33 cellular contexts compared by ENCODE assay signal in genomic region chr3:14047841-14048240, GRCh38.
"Had no signal": no experiment of that assay in that cellular context is flagged by ENCODE, and none has a peak within 500 bp of the region (broad histone marks: within the 10 kb centered on the region; RNA-seq: fewer than 3 reads in every experiment).

No MANE protein-coding gene starts in this region.

- H3K9ac ChIP-seq: SK-N-SH had no signal

- H3K9me3 ChIP-seq: SJCRH30, SK-N-SH had no signal

- H3K4me1 Mint-ChIP-seq: activated CD4-positive, alpha-beta T cell treated with anti-CD3 and anti-CD28 coated beads for 36 hours; activated naive CD4-positive, alpha-beta T cell treated with anti-CD3 and anti-CD28 coated beads, Interleukin-2, amount 10 ng/mL, durations not matched to agents 7 days and 5 days; activated naive CD8-positive, alpha-beta T cell treated with anti-CD3 and anti-CD28 coated beads, Interleukin-2, amount 50 U/mL, for 24 hours had no signal

- H3K36me3 Mint-ChIP-seq: activated CD4-positive, alpha-beta memory T cell treated with anti-CD3 and anti-CD28 coated beads for 36 hours; activated naive CD4-positive, alpha-beta T cell treated with anti-CD3 and anti-CD28 coated beads, Interleukin-2, amount 10 ng/mL, durations not matched to agents 7 days and 5 days; activated naive CD8-positive, alpha-beta T cell had no signal

- H3K4me2 ChIP-seq: PC-9, SK-N-SH had no signal

- H3K4me1 ChIP-seq: SJCRH30 had no signal

- H3K9me3 Mint-ChIP-seq: activated CD4-positive, alpha-beta memory T cell treated with anti-CD3 and anti-CD28 coated beads for 36 hours; activated naive CD4-positive, alpha-beta T cell treated with anti-CD3 and anti-CD28 coated beads, Interleukin-2, amount 10 ng/mL, durations not matched to agents 7 days and 5 days; activated naive CD8-positive, alpha-beta T cell treated with anti-CD3 and anti-CD28 coated beads, Interleukin-2, amount 50 U/mL, for 24 hours; activated T-cell treated with anti-CD3 and anti-CD28 coated beads, Interleukin-2, amount 50 U/mL, for 4 hours; activated T-helper 1 cell treated with anti-CD3 and anti-CD28 coated beads, Interleukin-12 subunit alpha, Interleukin-12 subunit beta, Interleukin-2, Interleukin-4 antibody, amounts not matched to agents 30 ng/mL and 10 ng/mL and 1 ng/mL, durations not matched to agents 14 hours and 24 hours and 36 hours; T-helper 1 cell treated with Interleukin-12 subunit alpha and Interleukin-12 subunit beta and Interleukin-4 antibody, amounts not matched to agents 30 μg/mL and 1 μg/mL, for 36 hours; T-helper 2 cell treated with Interferon-gamma antibody and Interleukin-4, amounts not matched to agents 5 μg/mL and 100 μg/mL, for 36 hours had no signal

- H3K9me2 ChIP-seq: SK-N-SH had no signal

- FAIRE-seq: RCC 7860, TTC549 had no signal

- H3K27me3 ChIP-seq: brain microvascular endothelial cell, SJCRH30 had no signal

- H3K27ac ChIP-seq: brain microvascular endothelial cell, PC-9, SJCRH30 had no signal

- ATAC-seq: activated CD4-positive, alpha-beta T cell treated with anti-CD3 and anti-CD28 coated beads for 36 hours; activated CD4-positive, CD25-positive, alpha-beta regulatory T cell treated with anti-CD3 and anti-CD28 coated beads, Interleukin-2, amount 50 U/mL, for 24 hours; activated naive CD8-positive, alpha-beta T cell treated with anti-CD3 and anti-CD28 coated beads, Interleukin-2, amount 50 U/mL, for 24 hours; activated T-cell treated with anti-CD3 and anti-CD28 coated beads, Interleukin-2, amount 50 U/mL, for 4 hours had no signal

- H2AFZ ChIP-seq: PC-9 had no signal

- H3K4me3 ChIP-seq: PC-9, SJCRH30 had no signal

- DNase-seq: activated CD4-positive, alpha-beta memory T cell treated with anti-CD3 and anti-CD28 coated beads for 36 hours; activated CD4-positive, alpha-beta T cell treated with anti-CD3 and anti-CD28 coated beads for 36 hours; activated CD4-positive, alpha-beta T cell treated with anti-CD3 and anti-CD28 coated beads, Interleukin-2, amount 50 U/mL, for 1 hour; activated CD8-positive, alpha-beta memory T cell treated with anti-CD3 and anti-CD28 coated beads, Interleukin-2, amount 50 U/mL, for 4 hours; activated naive CD4-positive, alpha-beta T cell treated with anti-CD3 and anti-CD28 coated beads, Interleukin-2, amount 10 ng/mL, durations not matched to agents 7 days and 5 days; activated naive CD8-positive, alpha-beta T cell treated with anti-CD3 and anti-CD28 coated beads, Interleukin-2, amount 50 U/mL, for 24 hours; activated T-cell treated with anti-CD3 and anti-CD28 coated beads for 4 hours; activated T-cell treated with anti-CD3 and anti-CD28 coated beads, Interleukin-2, amount 50 U/mL, for 4 hours; aorta; brain microvascular endothelial cell; Karpas-422; KBM-7; NCI-H1048; NCI-H1105 treated with DMSO at 0.1 percent for 48 hours; NCI-H1436 treated with DMSO at 0.1 percent for 48 hours; NCI-H1694 treated with DMSO at 0.1 percent for 48 hours; NCI-H2029; NCI-H2107; NCI-H2171; NCI-H510A; NCI-H526; NK-92 treated with Interleukin-12 subunit alpha and Interleukin-12 subunit beta, amount 100 ng/mL, for 24 hours; PC-9; SHP77; SJCRH30; SK-N-SH had no signal

- H3K27ac Mint-ChIP-seq: activated CD4-positive, alpha-beta memory T cell treated with anti-CD3 and anti-CD28 coated beads for 36 hours; activated CD4-positive, alpha-beta T cell treated with anti-CD3 and anti-CD28 coated beads for 36 hours; activated naive CD4-positive, alpha-beta T cell treated with anti-CD3 and anti-CD28 coated beads, Interleukin-2, amount 10 ng/mL, durations not matched to agents 7 days and 5 days; activated naive CD8-positive, alpha-beta T cell; activated naive CD8-positive, alpha-beta T cell treated with anti-CD3 and anti-CD28 coated beads, Interleukin-2, amount 50 U/mL, for 24 hours; activated T-helper 1 cell treated with anti-CD3 and anti-CD28 coated beads, Interleukin-12 subunit alpha, Interleukin-12 subunit beta, Interleukin-2, Interleukin-4 antibody, amounts not matched to agents 30 ng/mL and 10 ng/mL and 1 ng/mL, durations not matched to agents 14 hours and 24 hours and 36 hours; T-helper 1 cell treated with Interleukin-12 subunit alpha and Interleukin-12 subunit beta and Interleukin-4 antibody, amounts not matched to agents 30 μg/mL and 1 μg/mL, for 36 hours; T-helper 2 cell treated with Interferon-gamma antibody and Interleukin-4, amounts not matched to agents 5 μg/mL and 100 μg/mL, for 36 hours had no signal

- H3K4me3 Mint-ChIP-seq: activated CD4-positive, alpha-beta memory T cell treated with anti-CD3 and anti-CD28 coated beads for 36 hours; activated CD4-positive, alpha-beta T cell treated with anti-CD3 and anti-CD28 coated beads for 36 hours; activated naive CD4-positive, alpha-beta T cell treated with anti-CD3 and anti-CD28 coated beads, Interleukin-2, amount 10 ng/mL, durations not matched to agents 7 days and 5 days; activated naive CD8-positive, alpha-beta T cell; activated naive CD8-positive, alpha-beta T cell treated with anti-CD3 and anti-CD28 coated beads, Interleukin-2, amount 50 U/mL, for 24 hours; activated T-cell treated with anti-CD3 and anti-CD28 coated beads, Interleukin-2, amount 50 U/mL, for 4 hours; activated T-helper 1 cell treated with anti-CD3 and anti-CD28 coated beads, Interleukin-12 subunit alpha, Interleukin-12 subunit beta, Interleukin-2, Interleukin-4 antibody, amounts not matched to agents 30 ng/mL and 10 ng/mL and 1 ng/mL, durations not matched to agents 14 hours and 24 hours and 36 hours; T-helper 1 cell treated with Interleukin-12 subunit alpha and Interleukin-12 subunit beta and Interleukin-4 antibody, amounts not matched to agents 30 μg/mL and 1 μg/mL, for 36 hours; T-helper 2 cell treated with Interferon-gamma antibody and Interleukin-4, amounts not matched to agents 5 μg/mL and 100 μg/mL, for 36 hours had no signal

- H3K36me3 ChIP-seq: brain microvascular endothelial cell, SJCRH30 had no signal
